ENCODE assay signal across 23 cellular contexts in the genomic region with DNA sequence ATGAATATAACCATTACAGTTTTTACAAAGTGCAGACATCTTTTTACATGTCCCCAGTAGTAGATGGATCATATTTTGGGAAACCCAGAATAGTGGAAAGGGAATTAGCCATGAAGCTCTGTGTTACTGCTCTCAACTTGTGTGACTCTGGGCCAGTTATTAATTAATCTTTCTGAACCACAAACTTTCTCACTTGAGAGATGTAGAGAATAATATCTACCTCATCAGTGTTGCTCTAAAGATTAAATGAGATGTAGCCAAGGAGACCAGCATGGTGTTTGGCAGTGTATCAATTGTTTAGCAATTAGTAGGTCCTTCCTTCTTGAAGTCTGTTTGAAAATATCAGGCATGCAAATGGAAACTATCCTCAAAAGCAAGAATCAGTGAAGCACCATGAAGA.
DNase-seq lines count a peak whose midpoint lies in the region; ATAC-seq, FAIRE-seq and TF ChIP-seq lines count a peak whose summit lies in the region.
"Had no signal": no experiment of that assay in that cellular context is flagged by ENCODE, and none has a peak within 500 bp of the region (broad histone marks: within the 10 kb centered on the region; RNA-seq: fewer than 3 reads in every experiment).

No MANE protein-coding gene starts in this region.

- no peak overlapping the region for H2BK15ac ChIP-seq in mesenchymal stem cell (ENCODE audit: low read depth, poor library complexity, severe bottlenecking)

- H3K79me1 ChIP-seq in mesenchymal stem cell (replicated peaks; ENCODE audit: low read length, poor library complexity, severe bottlenecking): peaks cover 1% of the 10 kb centered on the region

- DNase-seq in CD14-positive monocyte (ENCODE audit: low spot score) (no peak), chondrocyte (ENCODE audit: low spot score) (no peak), pancreas (no peak), mesenchymal stem cell (no peak)
- no peak for DNase-seq in activated CD4-positive, alpha-beta T cell treated with anti-CD3 and anti-CD28 coated beads, Interleukin-2, amount 50 U/mL, for 48 hours
- DNase-seq: activated CD4-positive, alpha-beta T cell treated with anti-CD3 and anti-CD28 coated beads, Interleukin-2, amount 10 ng/mL, durations not matched to agents 24 days and 14 days; amygdala; CD4-positive, alpha-beta T cell; NCI-H1105 treated with DMSO at 0.1 percent for 48 hours; NCI-H345; SHP77; stimulated activated CD4-positive, alpha-beta T cell treated with anti-CD3 and anti-CD28 coated beads, Interleukin-4, amount 100 ng/mL, for 1 hour; T1000 had no signal

- H3K36me3 Mint-ChIP-seq in CD14-positive monocyte (peaks cover 35 to 44% of the 10 kb centered on the region in 2 donors), chondrocyte (ENCODE audit: low read depth) (no peaks in the 10 kb centered on the region)

- H3K4me1 Mint-ChIP-seq in CD14-positive monocyte: peaks cover 56% of the 10 kb centered on the region
- peaks cover 12% of the 10 kb centered on the region for H3K4me1 Mint-ChIP-seq in chondrocyte (ENCODE audit: low read depth)
- H3K4me1 Mint-ChIP-seq: activated CD4-positive, alpha-beta T cell treated with anti-CD3 and anti-CD28 coated beads, Interleukin-2, amount 10 ng/mL, durations not matched to agents 24 days and 14 days; memory B cell had no signal

- H3K27me3 Mint-ChIP-seq in CD14-positive monocyte (ENCODE audit: low read depth in 3 of 3): no peaks in the 10 kb centered on the region
- H3K27me3 Mint-ChIP-seq in chondrocyte (ENCODE audit: low read depth): no peaks in the 10 kb centered on the region
- H3K27me3 Mint-ChIP-seq: activated CD4-positive, alpha-beta T cell treated with anti-CD3 and anti-CD28 coated beads, Interleukin-2, amount 10 ng/mL, durations not matched to agents 24 days and 14 days; CD4-positive, alpha-beta T cell; memory B cell had no signal

- H3K27me3 ChIP-seq in pancreas (no peaks in the 10 kb centered on the region), mesenchymal stem cell (ENCODE audit: control insufficient read depth in 1 of 2, insufficient read depth in 1 of 2, low read length in 2 of 2) (no peaks in the 10 kb centered on the region)
- H3K27me3 ChIP-seq: gastroesophageal sphincter, tibial nerve had no signal

- intact Hi-C loops in CD14-positive monocyte (cut with micrococcal nuclease) (no loop called here), pancreas (cut with DNase I) (no loop called here)

- no peak overlapping the region for H3K4ac ChIP-seq in mesenchymal stem cell (ENCODE audit: low read depth in 1 of 2, low read length in 2 of 2)

- H3K4me3 ChIP-seq in pancreas (no peak overlapping the region), mesenchymal stem cell (ENCODE audit: insufficient read depth in 1 of 2, low read depth in 1 of 2, low read length in 2 of 2) (no peak overlapping the region)
- H3K4me3 ChIP-seq: gastroesophageal sphincter, tibial nerve had no signal

- no peak overlapping the region for H3K23ac ChIP-seq in mesenchymal stem cell (ENCODE audit: low read length in 2 of 2)

- no peak overlapping the region for H2BK5ac ChIP-seq in mesenchymal stem cell (ENCODE audit: low read depth, low read length, poor library complexity, severe bottlenecking)

- no peak overlapping the region for H2AK5ac ChIP-seq in mesenchymal stem cell (ENCODE audit: low read length, severe bottlenecking)

- ATAC-seq in GM19397 (IDR thresholded peaks at IDR 0.05; ENCODE audit: unreplicated experiment) (peak; percentile 82), HG02798 (IDR thresholded peaks at IDR 0.05; ENCODE audit: poor library complexity, unreplicated experiment) (peak; percentile 74), HG03457 (IDR thresholded peaks at IDR 0.05; ENCODE audit: unreplicated experiment) (peak; percentile 82), pancreas (no peak)
- ATAC-seq: gastroesophageal sphincter, sciatic nerve had no signal

- no peaks in the 10 kb centered on the region for H3K36me3 ChIP-seq in pancreas
- H3K36me3 ChIP-seq in mesenchymal stem cell (ENCODE audit: control insufficient read depth in 1 of 2, insufficient read depth in 2 of 2, low read depth in 1 of 2, low read length in 2 of 2): peaks cover 0 to 5% of the 10 kb centered on the region in 2 experiments
- H3K36me3 ChIP-seq: gastroesophageal sphincter had no signal

- no peak overlapping the region for H3K4me3 Mint-ChIP-seq in CD14-positive monocyte
- no peak overlapping the region for H3K4me3 Mint-ChIP-seq in chondrocyte (ENCODE audit: unreplicated experiment)
- H3K4me3 Mint-ChIP-seq: activated CD4-positive, alpha-beta T cell treated with anti-CD3 and anti-CD28 coated beads, Interleukin-2, amount 10 ng/mL, durations not matched to agents 24 days and 14 days; CD4-positive, alpha-beta T cell; memory B cell had no signal

- TF ChIP-seq CTCF in CD14-positive monocyte (IDR thresholded peaks at IDR 0.05) (no peak), chondrocyte (IDR thresholded peaks at IDR 0.05) (no peak), pancreas (IDR thresholded peaks at IDR 0.05) (no peak)

- H3K4me1 ChIP-seq in pancreas (peaks cover 0 to 4% (median 0%) of the 10 kb centered on the region in 3 donors), mesenchymal stem cell (ENCODE audit: control insufficient read depth, insufficient read depth, low read depth, low read length) (peaks cover 6% of the 10 kb centered on the region)
- H3K4me1 ChIP-seq: gastroesophageal sphincter, tibial nerve had no signal

- H4K8ac ChIP-seq in mesenchymal stem cell (ENCODE audit: low read length): no peak overlapping the region

- no peak overlapping the region for H3K18ac ChIP-seq in mesenchymal stem cell (ENCODE audit: low read depth in 1 of 2, low read length in 2 of 2)

- H3K9ac ChIP-seq in mesenchymal stem cell (ENCODE audit: low read length): no peak overlapping the region

- no peak for FAIRE-seq in pancreas (lab: Jason Lieb, UNC)
- FAIRE-seq: endothelial cell of umbilical vein had no signal

- no peak overlapping the region for H2BK120ac ChIP-seq in mesenchymal stem cell (ENCODE audit: low read depth, low read length)

- H3K9me3 ChIP-seq in pancreas (no peaks in the 10 kb centered on the region), mesenchymal stem cell (ENCODE audit: control insufficient read depth, low read length) (no peaks in the 10 kb centered on the region)
- H3K9me3 ChIP-seq: gastroesophageal sphincter, tibial nerve had no signal

- no peak overlapping the region for H2BK12ac ChIP-seq in mesenchymal stem cell (ENCODE audit: low read length in 2 of 2)

- no peak overlapping the region for H3K4me2 ChIP-seq in mesenchymal stem cell (ENCODE audit: low read length, poor library complexity, severe bottlenecking)

- H2AFZ ChIP-seq in mesenchymal stem cell (ENCODE audit: low read depth, low read length): no peak overlapping the region

- H4K91ac ChIP-seq in mesenchymal stem cell (ENCODE audit: low read length): no peak overlapping the region

- H3K27ac Mint-ChIP-seq in CD14-positive monocyte (peak overlapping the region in 5 of 7 donors; percentile 37 to 79 (median 61)), chondrocyte (ENCODE audit: unreplicated experiment) (no peak overlapping the region)
- H3K27ac Mint-ChIP-seq: activated CD4-positive, alpha-beta T cell treated with anti-CD3 and anti-CD28 coated beads, Interleukin-2, amount 10 ng/mL, durations not matched to agents 24 days and 14 days; activated T-helper 2 cell treated with anti-CD3 and anti-CD28 coated beads, Interferon-gamma antibody, Interleukin-2, Interleukin-4, amounts not matched to agents 10 μg/mL and 5 μg/mL and 100 μg/mL, durations not matched to agents 14 hours and 24 hours and 36 hours; CD4-positive, alpha-beta T cell; memory B cell had no signal

- no peak overlapping the region for H3K14ac ChIP-seq in mesenchymal stem cell (ENCODE audit: low read length in 2 of 2)

- H3K27ac ChIP-seq in pancreas (no peak overlapping the region), mesenchymal stem cell (ENCODE audit: low read length, poor library complexity, severe bottlenecking) (no peak overlapping the region)
- H3K27ac ChIP-seq: 22Rv1, gastroesophageal sphincter, tibial nerve had no signal

- H3K9me3 Mint-ChIP-seq in CD14-positive monocyte: peaks cover 0 to 5% (median 0%) of the 10 kb centered on the region in 7 donors
- H3K9me3 Mint-ChIP-seq in chondrocyte (ENCODE audit: low read depth): peaks cover 3% of the 10 kb centered on the region
- H3K9me3 Mint-ChIP-seq: activated CD4-positive, alpha-beta T cell treated with anti-CD3 and anti-CD28 coated beads, Interleukin-2, amount 10 ng/mL, durations not matched to agents 24 days and 14 days; activated T-helper 2 cell treated with anti-CD3 and anti-CD28 coated beads, Interferon-gamma antibody, Interleukin-2, Interleukin-4, amounts not matched to agents 10 μg/mL and 5 μg/mL and 100 μg/mL, durations not matched to agents 14 hours and 24 hours and 36 hours; CD4-positive, alpha-beta T cell; memory B cell had no signal

Comparison
In these comparisons a context has a peak if more than half of its experiments do, and no peak if none do; other contexts are left out.
1. ATAC-seq: peak in GM19397 (single experiment), HG02798 (single experiment) and HG03457 (single experiment); none in pancreas (0 of 4).